ENCODE assay signal across 8 cellular contexts in genomic region chr19:5339950-5340636, GRCh38. TPM values are rescaled to one million over a fixed set of nuclear protein-coding genes. Genes with fewer than 3 reads are reported as not detected.
A peak's percentile ranks its signal among the peaks of the same experiment; 100 is the strongest.
DNase-seq lines count a peak whose midpoint lies in the region; ATAC-seq and TF ChIP-seq lines count a peak whose summit lies in the region.

No MANE protein-coding gene starts in this region.

- 0 to 2% (median 1%) methylated on average over 22 to 73 of the region's 73 CpGs for WGBS in stomach, 5 donors

- H3K9me3 Mint-ChIP-seq in CD4-positive, alpha-beta memory T cell: peaks cover 0 to 2% (median 0%) of the 10 kb centered on the region in 8 donors

- no peak overlapping the region for H3K27ac ChIP-seq in CD4-positive, alpha-beta memory T cell (ENCODE audit: low read depth, low read length)
- H3K27ac ChIP-seq in stomach: peak overlapping the region in 2 of 5 donors; percentile 10 to 61

- H3K36me3 ChIP-seq in CD4-positive, alpha-beta memory T cell (ENCODE audit: insufficient read depth, low read length): no peaks in the 10 kb centered on the region
- no peaks in the 10 kb centered on the region for H3K36me3 ChIP-seq in stomach

- peaks cover 11 to 28% (median 16%) of the 10 kb centered on the region in 4 donors for H3K4me1 Mint-ChIP-seq in CD4-positive, alpha-beta memory T cell

- peaks cover 38 to 45% of the 10 kb centered on the region in 2 donors for H3K27me3 Mint-ChIP-seq in CD4-positive, alpha-beta memory T cell

- peaks cover 12% of the 10 kb centered on the region for H3K4me1 ChIP-seq in CD4-positive, alpha-beta memory T cell (ENCODE audit: insufficient read depth, low read length)
- H3K4me1 ChIP-seq in stomach: peaks cover 17 to 29% (median 27%) of the 10 kb centered on the region in 4 donors

- ATAC-seq in HG03521 (IDR thresholded peaks at IDR 0.05; ENCODE audit: unreplicated experiment) (peak; percentile 23), GM19395 (IDR thresholded peaks at IDR 0.05; ENCODE audit: unreplicated experiment) (no peak)

- intact Hi-C loops in CD4-positive, alpha-beta memory T cell (cut with micrococcal nuclease): no loop called here
- intact Hi-C loops in stomach (cut with DNase I; ENCODE audit: low total_unique reads): no loop called here

- H3K27me3 ChIP-seq in CD4-positive, alpha-beta memory T cell (ENCODE audit: insufficient read depth, low read length): peaks cover 21% of the 10 kb centered on the region
- H3K27me3 ChIP-seq in stomach: peaks cover 7 to 71% (median 45%) of the 10 kb centered on the region in 3 donors

- H3K36me3 Mint-ChIP-seq in CD4-positive, alpha-beta memory T cell: no peaks in the 10 kb centered on the region

- in situ Hi-C loops in astrocyte of the cerebellum (cut with HindIII; ENCODE audit: low sequenced_read_pairs): loop anchor here (10.0 kb wide), 1 partner anchor 85 kb away; no protein-coding TSS in a partner anchor

- POLR2A ChIA-PET in CD4-positive, alpha-beta memory T cell (lab: Charles Lee; ENCODE audit: partially characterized antibody): no interaction called here

- no peak for TF ChIP-seq EP300 in stomach (IDR thresholded peaks at IDR 0.05)

- no peak for TF ChIP-seq CTCF in astrocyte of the cerebellum (IDR thresholded peaks at IDR 0.05; ENCODE audit: low read depth, low read length, missing control alignments)
- peak in 1 of 7 experiments; percentile 10 for TF ChIP-seq CTCF in stomach (IDR thresholded peaks at IDR 0.05)

- CTCF ChIA-PET in CD4-positive, alpha-beta memory T cell (lab: Charles Lee; ENCODE audit: partially characterized antibody): no interaction called here

- peak overlapping the region in 1 of 2 donors; percentile 19 for H3K4me3 ChIP-seq in CD4-positive, alpha-beta memory T cell (ENCODE audit: low read length in 2 of 2)
- peak overlapping the region; percentile 65 for H3K4me3 ChIP-seq in astrocyte of the cerebellum (ENCODE audit: low read depth, low read length)
- H3K4me3 ChIP-seq in stomach: peak overlapping the region; percentile 57 to 77 (median 62)

- TF ChIP-seq POLR2A in stomach (IDR thresholded peaks at IDR 0.05): no peak

- peak overlapping the region; percentile 46 to 79 (median 65) for H3K4me3 Mint-ChIP-seq in CD4-positive, alpha-beta memory T cell

- no peaks in the 10 kb centered on the region for H3K9me3 ChIP-seq in CD4-positive, alpha-beta memory T cell (ENCODE audit: control insufficient read depth in 1 of 2, low read length in 2 of 2)
- no peaks in the 10 kb centered on the region for H3K9me3 ChIP-seq in stomach

- DNase-seq in CD4-positive, alpha-beta memory T cell: no peak
- DNase-seq in astrocyte of the cerebellum (ENCODE audit: low read depth) (no peak), iPS-NIHi11 (ENCODE audit: low spot score) (peak; percentile 77), stomach (no peak), NAMALWA (ENCODE audit: low spot score) (no peak)
- DNase-seq in activated effector memory CD4-positive, alpha-beta T cell treated with anti-CD3 and anti-CD28 coated beads, Interleukin-2, amount 50 U/mL, for 16 hours: no peak

- peak overlapping the region in 1 of 7 donors; percentile 46 for H3K27ac Mint-ChIP-seq in CD4-positive, alpha-beta memory T cell

RNA-seq across cellular contexts. Expression of gene PTPRS, which starts 0.5 kb away (rescaled TPM):
- total RNA-seq in CD4-positive, alpha-beta memory T cell: under 1 TPM; 0.20 to 0.30 TPM
- polyA plus RNA-seq in CD4-positive, alpha-beta memory T cell: under 1 TPM in 1 of 2 donors, not detected in 1; 0.26 TPM
- 100 to 1,000 TPM in 2 of 5 donors, 10 to 100 TPM in 3; 50.8 to 142 (median 67.4) TPM for total RNA-seq in stomach
- 1 to 10 TPM; 6.9 to 9.9 (median 7.0) TPM for polyA plus RNA-seq in stomach

Comparison
In these comparisons a context has a peak if more than half of its experiments do, and no peak if none do; other contexts are left out.
1. RNA of gene PTPRS, which starts 0.5 kb away (total RNA-seq): 50.8 to 142 TPM in stomach; 0.20 to 0.30 TPM in CD4-positive, alpha-beta memory T cell; every median in the first group is over 10 times any median in the second.